15 cellular contexts compared by ENCODE assay signal in genomic region chr10:113111900-113112853, GRCh38.
DNase-seq lines count a peak whose midpoint lies in the region; ATAC-seq and TF ChIP-seq lines count a peak whose summit lies in the region.
"Had no signal": no experiment of that assay in that cellular context is flagged by ENCODE, and none has a peak within 500 bp of the region (broad histone marks: within the 10 kb centered on the region; RNA-seq: fewer than 3 reads in every experiment).

No MANE protein-coding gene starts in this region.

- no peak overlapping the region for H3K18ac ChIP-seq in IMR-90 (ENCODE audit: low read depth, low read length)

- H3K9ac ChIP-seq in IMR-90 (ENCODE audit: low read depth, low read length): no peak overlapping the region
- H3K9ac ChIP-seq in liver (ENCODE audit: low read depth in 1 of 2, low read length in 2 of 2): no peak overlapping the region
- H3K9ac ChIP-seq: BLaER1 had no signal

- no peak overlapping the region for H4K91ac ChIP-seq in IMR-90 (ENCODE audit: insufficient read depth, low read depth, low read length)

- H3K14ac ChIP-seq in IMR-90 (replicated peaks; ENCODE audit: low read depth, low read length): 0 out of 2 replicates have a peak overlapping the region, but pooled peaks have one; percentile 28

- no peak overlapping the region for H2BK20ac ChIP-seq in IMR-90 (ENCODE audit: low read depth, low read length)

- no TSS peak for BruUV-seq in A673 (replicated peaks; lab: Mats Ljungman, UMichigan)
- BruUV-seq in IMR-90 (replicated peaks; lab: Mats Ljungman, UMichigan): no TSS peak

- H2BK5ac ChIP-seq in IMR-90 (ENCODE audit: low read depth, low read length, poor library complexity, severe bottlenecking): no peak overlapping the region

- WGBS in IMR-90 (ENCODE audit: extremely low coverage in 2 of 2, insufficient read length in 1 of 2), 2 experiments: 80% methylated on average over 1 of the region's 12 CpGs; no CpG with 5 or more reads in 1 of the 2 experiments
- WGBS in liver: 41% methylated on average over 12 of the region's 12 CpGs

- H4K5ac ChIP-seq in IMR-90 (ENCODE audit: low read depth, low read length): no peak overlapping the region

- peaks cover 6% of the 10 kb centered on the region; the same call in 1 of the 2 replicates for H4K20me1 ChIP-seq in IMR-90 (ENCODE audit: insufficient read depth, low read length)

- H2AK9ac ChIP-seq in IMR-90 (replicated peaks; ENCODE audit: low read depth, low read length, poor library complexity): peak overlapping the region; percentile 6

- no peak overlapping the region for H3K23ac ChIP-seq in IMR-90 (ENCODE audit: low read depth, low read length)

- in situ Hi-C loops in IMR-90 (cut with MboI; ENCODE audit: low sequenced_read_pairs): no loop called here

- H3K27ac ChIP-seq in A673 (ENCODE audit: low read depth, low read length, poor library complexity, severe bottlenecking): no peak overlapping the region
- H3K27ac ChIP-seq in IMR-90 (ENCODE audit: insufficient read depth, low read length): no peak overlapping the region
- H3K27ac ChIP-seq in liver (ENCODE audit: low read depth in 1 of 2, low read length in 2 of 2): peak overlapping the region; percentile 79 to 88
- H3K27ac ChIP-seq: BLaER1 had no signal

- TF ChIP-seq RAD21 in IMR-90 (IDR thresholded peaks at IDR 0.05; ENCODE audit: low read length) (no peak), liver (IDR thresholded peaks at IDR 0.05) (peak; percentile 7 to 18)

- no peak overlapping the region for H2BK120ac ChIP-seq in IMR-90 (ENCODE audit: low read depth, low read length)

- H2BK15ac ChIP-seq in IMR-90 (ENCODE audit: low read depth, low read length): no peak overlapping the region

- dilution Hi-C loops in IMR-90 (cut with HindIII; ENCODE audit: low sequenced_read_pairs, unreplicated experiment): no loop called here

- H3K56ac ChIP-seq in IMR-90 (ENCODE audit: extremely low read depth, insufficient read depth, low read length): no peak overlapping the region

- ATAC-seq in IMR-90 (ENCODE audit: low read depth) (peak; percentile 27; the same call in 1 of the 2 replicates), HG03520 (IDR thresholded peaks at IDR 0.05; ENCODE audit: unreplicated experiment) (no peak)
- ATAC-seq: activated CD4-positive, alpha-beta T cell treated with anti-CD3 and anti-CD28 coated beads for 36 hours; naive thymus-derived CD8-positive, alpha-beta T cell had no signal

- H3K4ac ChIP-seq in IMR-90 (ENCODE audit: low read depth, low read length): no peak overlapping the region

- POLR2A ChIA-PET in A673 (lab: Charles Lee; ENCODE audit: low non-redundant PET): no interaction called here
- POLR2A ChIA-PET in IMR-90 (lab: Charles Lee; ENCODE audit: unreplicated experiment): no interaction called here

- H2AFZ ChIP-seq in IMR-90 (replicated peaks; ENCODE audit: low read length, poor library complexity): no peak overlapping the region

- DNase-seq in A673 (ENCODE audit: low spot score): peak; percentile 28
- peak; percentile 47 for DNase-seq in IMR-90
- peak; percentile 49 for DNase-seq in choroid plexus epithelial cell (ENCODE audit: low read depth)
- no peak for DNase-seq in hepatic stellate cell (ENCODE audit: low spot score)
- DNase-seq in central memory CD4-positive, alpha-beta T cell: no peak
- DNase-seq in HUDEP-2 (lab: John Stamatoyannopoulos, UW; ENCODE audit: unreplicated experiment in 76 of 76): no peak
- DNase-seq: activated CD4-positive, alpha-beta T cell treated with anti-CD3 and anti-CD28 coated beads for 36 hours; activated naive CD4-positive, alpha-beta T cell; cortex of kidney; naive thymus-derived CD8-positive, alpha-beta T cell; NCI-H2081 treated with DMSO at 0.1 percent for 48 hours; SIG-M5 had no signal

- intact Hi-C loops in A673 (cut with micrococcal nuclease; ENCODE audit: unreplicated experiment): no loop called here
- intact Hi-C loops in IMR-90 (cut with micrococcal nuclease): no loop called here

- no peaks in the 10 kb centered on the region for H3K9me1 ChIP-seq in IMR-90 (ENCODE audit: insufficient read depth, low read length)

- no peaks in the 10 kb centered on the region for H3K9me3 ChIP-seq in A673 (ENCODE audit: low read depth, low read length, poor library complexity, severe bottlenecking)
- no peaks in the 10 kb centered on the region for H3K9me3 ChIP-seq in IMR-90 (ENCODE audit: control insufficient read depth, insufficient read depth, low read length)
- H3K9me3 ChIP-seq in liver (ENCODE audit: control insufficient read depth in 4 of 4, low read length in 3 of 4): no peaks in the 10 kb centered on the region
- H3K9me3 ChIP-seq: BLaER1 had no signal

- H3K4me2 ChIP-seq in IMR-90 (ENCODE audit: low read depth, low read length): no peak overlapping the region
- H3K4me2 ChIP-seq: BLaER1 had no signal

- H3K36me3 ChIP-seq in A673 (ENCODE audit: insufficient read depth, low read length, poor library complexity, severe bottlenecking): no peaks in the 10 kb centered on the region
- peaks cover 2% of the 10 kb centered on the region; the same call in 1 of the 2 replicates for H3K36me3 ChIP-seq in IMR-90 (ENCODE audit: control insufficient read depth, insufficient read depth, low read length)
- H3K36me3 ChIP-seq in liver (ENCODE audit: control insufficient read depth in 4 of 4, insufficient read depth in 3 of 4, low read depth in 1 of 4, low read length in 3 of 4): no peaks in the 10 kb centered on the region

- no peak overlapping the region for H4K8ac ChIP-seq in IMR-90 (ENCODE audit: low read depth in 2 of 2, low read length in 2 of 2)

- TF ChIP-seq POLR2A in IMR-90 (IDR thresholded peaks at IDR 0.05; ENCODE audit: low read depth, low read length): no peak

- CTCF ChIA-PET in A673 (lab: Charles Lee): no interaction called here
- CTCF ChIA-PET in IMR-90 (lab: Yijun Ruan, JAX): no interaction called here

- H3K27me3 ChIP-seq in A673 (replicated peaks; ENCODE audit: insufficient read depth, low read depth, low read length, poor library complexity): no peaks in the 10 kb centered on the region
- no peaks in the 10 kb centered on the region for H3K27me3 ChIP-seq in IMR-90 (ENCODE audit: control insufficient read depth, insufficient read depth, low read length)
- H3K27me3 ChIP-seq in liver (ENCODE audit: control insufficient read depth in 4 of 4, insufficient read depth in 4 of 4, low read length in 3 of 4): no peaks in the 10 kb centered on the region
- H3K27me3 ChIP-seq: BLaER1 had no signal

- H3K4me1 ChIP-seq in A673 (ENCODE audit: insufficient read depth, low read length, poor library complexity, severe bottlenecking) (no peaks in the 10 kb centered on the region), IMR-90 (ENCODE audit: control insufficient read depth, insufficient read depth, low read length) (peaks cover 6% of the 10 kb centered on the region), liver (ENCODE audit: control insufficient read depth in 4 of 4, insufficient read depth in 4 of 4, low read length in 3 of 4) (peaks cover 5 to 36% (median 24%) of the 10 kb centered on the region in 4 donors)
- H3K4me1 ChIP-seq: BLaER1 had no signal

- peaks cover 14 to 17% of the 10 kb centered on the region in 2 experiments for H3K79me1 ChIP-seq in IMR-90 (ENCODE audit: low read depth in 1 of 2, low read length in 2 of 2)

- H3K4me3 ChIP-seq in A673 (ENCODE audit: low read depth, low read length, poor library complexity, severe bottlenecking) (no peak overlapping the region), IMR-90 (ENCODE audit: insufficient read depth, low read depth, low read length) (no peak overlapping the region), choroid plexus epithelial cell (ENCODE audit: low read depth, low read length) (no peak overlapping the region), liver (ENCODE audit: low read depth in 1 of 3, low read length in 3 of 3) (no peak overlapping the region)
- H3K4me3 ChIP-seq: BLaER1 had no signal

- H2AK5ac ChIP-seq in IMR-90 (ENCODE audit: low read depth, low read length): no peak overlapping the region

- TF ChIP-seq CTCF in A673 (conservative IDR thresholded peaks at IDR 0.05; ENCODE audit: low read depth, low read length) (no peak), IMR-90 (conservative IDR thresholded peaks at IDR 0.05; ENCODE audit: low read depth, low read length) (no peak), choroid plexus epithelial cell (conservative IDR thresholded peaks at IDR 0.05; ENCODE audit: low read depth, low read length) (no peak), liver (IDR thresholded peaks at IDR 0.05; ENCODE audit: low read depth, low read length, missing input control) (no peak)

TF ChIP-seq in IMR-90, 13 proteins besides CTCF, POLR2A, EP300 and RAD21:
- no peak for TF ChIP-seq ELK1 (IDR thresholded peaks at IDR 0.05; ENCODE audit: borderline replicate concordance, low read depth, low read length)
- TF ChIP-seq RCOR1 (IDR thresholded peaks at IDR 0.05; ENCODE audit: insufficient replicate concordance, low read length): no peak
- no peak for TF ChIP-seq BHLHE40 (IDR thresholded peaks at IDR 0.05; ENCODE audit: low read depth, low read length)
- peak; percentile 94 for TF ChIP-seq CEBPB (IDR thresholded peaks at IDR 0.05; ENCODE audit: low read depth, low read length)
- no peak for TF ChIP-seq FOS (IDR thresholded peaks at IDR 0.05; ENCODE audit: low read depth, low read length)

TF ChIP-seq in liver, 16 proteins besides CTCF, POLR2A, EP300 and RAD21 (continues in another document):
- TF ChIP-seq RXRA (IDR thresholded peaks at IDR 0.05) (peak; percentile 50 to 54), TAF1 (conservative IDR thresholded peaks at IDR 0.05) (no peak), GABPA (IDR thresholded peaks at IDR 0.05 in 1 of 2, conservative IDR thresholded peaks at IDR 0.05 in 1 of 2) (peak in 1 of 2 donors; percentile 11), YY1 (IDR thresholded peaks at IDR 0.05) (peak; percentile 70)

Comparison
In these comparisons a context has a peak if more than half of its experiments do, and no peak if none do; other contexts are left out.
1. DNase-seq: peak in A673 (single experiment), IMR-90 (single experiment) and choroid plexus epithelial cell (single experiment); none in hepatic stellate cell (single experiment), central memory CD4-positive, alpha-beta T cell (single experiment) and HUDEP-2 (0 of 76).
2. H3K27ac ChIP-seq: peak in liver (2 of 2); none in A673 (single experiment) and IMR-90 (single experiment).